In the genomic region with DNA sequence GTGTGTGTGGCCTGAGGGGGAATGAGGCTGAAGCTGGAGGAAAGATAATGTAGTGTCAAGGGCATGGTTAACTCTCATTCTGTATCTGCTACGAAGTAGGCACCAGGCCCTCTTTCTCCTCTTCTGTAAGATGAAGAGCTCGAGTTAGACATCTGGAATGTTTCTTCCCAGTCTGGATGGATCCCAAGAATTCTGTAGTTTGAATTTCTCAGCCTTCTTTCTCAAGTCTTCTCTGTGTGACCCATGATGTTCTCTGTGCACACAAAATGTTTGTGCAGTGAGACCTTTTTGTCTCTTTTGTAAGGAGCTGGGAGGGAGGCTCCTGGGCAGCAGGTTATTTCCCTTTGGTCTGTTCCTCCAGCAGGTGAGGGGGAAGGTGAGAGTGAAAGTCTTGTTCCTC, we compare ENCODE assay signal across 30 cellular contexts. TPM values are rescaled to one million over a fixed set of nuclear protein-coding genes. Genes with fewer than 3 reads are reported as not detected.
"Had no signal": no experiment of that assay in that cellular context is flagged by ENCODE, and none has a peak within 500 bp of the region (broad histone marks: within the 10 kb centered on the region; RNA-seq: fewer than 3 reads in every experiment).

No MANE protein-coding gene starts in this region.

- H3K9me3 ChIP-seq: esophagus squamous epithelium, gastrocnemius medialis, right atrium auricular region, stomach, thyroid gland, upper lobe of left lung, vagina had no signal

- H3K27me3 ChIP-seq: gastrocnemius medialis, hepatocyte, right atrium auricular region, thyroid gland, upper lobe of left lung, vagina had no signal

- H2AFZ ChIP-seq: hepatocyte had no signal

- FAIRE-seq: colon, endometrium had no signal

- ATAC-seq: activated CD4-positive, CD25-positive, alpha-beta regulatory T cell treated with anti-CD3 and anti-CD28 coated beads, Interleukin-2, amount 50 U/mL, for 24 hours; gastrocnemius medialis; natural killer cell; stimulated activated naive B cell treated with anti-CD40 and anti-IgM and Interleukin-4, amounts not matched to agents 10 μg/mL and 1 μg/mL and 100 μg/mL, for 72 hours; T-helper 17 cell had no signal

- H3K79me2 ChIP-seq: hepatocyte had no signal

- H3K27ac ChIP-seq: esophagus squamous epithelium, hepatocyte, right atrium auricular region, stomach, thyroid gland, upper lobe of left lung, vagina, WERI-Rb-1 had no signal

- H3K4me3 ChIP-seq: esophagus squamous epithelium, gastrocnemius medialis, hepatocyte, right atrium auricular region, stomach, thyroid gland, upper lobe of left lung, vagina had no signal

- H3K36me3 ChIP-seq: esophagus squamous epithelium, gastrocnemius medialis, right atrium auricular region, stomach, thyroid gland, upper lobe of left lung, vagina, WERI-Rb-1 had no signal

- H3K4me1 ChIP-seq: stomach, thyroid gland, upper lobe of left lung, vagina had no signal

- H3K4me2 ChIP-seq: hepatocyte had no signal

- DNase-seq: activated CD4-positive, alpha-beta T cell treated with anti-CD3 and anti-CD28 coated beads for 48 hours; activated CD4-positive, alpha-beta T cell treated with anti-CD3 and anti-CD28 coated beads, Interleukin-2, amount 50 U/mL, for 48 hours; activated CD8-positive, alpha-beta memory T cell treated with anti-CD3 and anti-CD28 coated beads for 24 hours; activated effector memory CD4-positive, alpha-beta T cell treated with anti-CD3 and anti-CD28 coated beads, Interleukin-2, amount 50 U/mL, for 16 hours; activated naive CD4-positive, alpha-beta T cell treated with anti-CD3 and anti-CD28 coated beads for 36 hours; activated naive CD8-positive, alpha-beta T cell treated with anti-CD3 and anti-CD28 coated beads, Interleukin-2, amount 10 ng/mL, durations not matched to agents 7 days and 5 days; amygdala; effector CD8-positive, alpha-beta T cell; esophagus squamous epithelium; gastrocnemius medialis; glutamatergic neuron; islet precursor cell; natural killer cell; stimulated activated CD4-positive, alpha-beta T cell treated with anti-CD3 and anti-CD28 coated beads, Interleukin-15, amount 100 ng/mL, for 24 hours; stimulated activated CD4-positive, alpha-beta T cell treated with anti-CD3 and anti-CD28 coated beads, Interleukin-2, amount 100 ng/mL, for 24 hours; stimulated activated naive B cell treated with anti-CD40 and anti-IgM and Interleukin-4, amounts not matched to agents 10 μg/mL and 1 μg/mL and 100 μg/mL, for 72 hours; stomach; T-helper 17 cell; T1000; thyroid gland; upper lobe of left lung; WERI-Rb-1 had no signal

RNA-seq across cellular contexts. Expression of gene FGF9, which starts 13.7 kb away (rescaled TPM):
- total RNA-seq: activated naive CD4-positive, alpha-beta T cell treated with anti-CD3 and anti-CD28 coated beads for 36 hours; dermis microvascular lymphatic vessel endothelial cell; pulmonary artery endothelial cell had no signal
